In genomic region chr4:123014038-123014437, GRCh38 we compare ENCODE assay signal across 19 cellular contexts.
"Had no signal": no experiment of that assay in that cellular context is flagged by ENCODE, and none has a peak within 500 bp of the region (broad histone marks: within the 10 kb centered on the region; RNA-seq: fewer than 3 reads in every experiment).

No MANE protein-coding gene starts in this region.

- H3K27ac ChIP-seq: colonic mucosa, lower lobe of right lung, tibial nerve had no signal

- DNase-seq: activated CD4-positive, alpha-beta memory T cell treated with anti-CD3 and anti-CD28 coated beads for 36 hours; activated CD4-positive, alpha-beta T cell treated with anti-CD3 and anti-CD28 coated beads for 4 hours; activated naive CD4-positive, alpha-beta T cell; activated naive CD8-positive, alpha-beta T cell treated with anti-CD3 and anti-CD28 coated beads for 36 hours; activated T-cell treated with anti-CD3 and anti-CD28 coated beads for 4 hours; amygdala; colonic mucosa; foreskin fibroblast; hippocampal formation; islet precursor cell; left colon; lower lobe of right lung; occipital lobe; stimulated activated CD4-positive, alpha-beta T cell treated with anti-CD3 and anti-CD28 coated beads, Interleukin-2, amount 100 ng/mL, for 24 hours; stimulated activated naive CD8-positive, alpha-beta T cell treated with anti-CD3 and anti-CD28 coated beads, Interleukin-15, Interleukin-2, amounts not matched to agents 100 U/mL and 50 U/mL, for 24 hours; substantia nigra had no signal

- H3K4me3 ChIP-seq: colonic mucosa, lower lobe of right lung, tibial nerve had no signal

- H3K9me3 ChIP-seq: colonic mucosa, lower lobe of right lung, tibial nerve had no signal

- H3K4me1 ChIP-seq: colonic mucosa had no signal

- H3K36me3 ChIP-seq: colonic mucosa, lower lobe of right lung had no signal

- H3K27me3 ChIP-seq: colonic mucosa, tibial nerve had no signal

- ATAC-seq: activated T-helper 17 cell treated with anti-CD3 and anti-CD28 coated beads, Interleukin-2, amount 50 U/mL, for 72 hours; left colon; lower lobe of right lung; stimulated activated naive CD8-positive, alpha-beta T cell treated with anti-CD3 and anti-CD28 coated beads, Interleukin-15, Interleukin-2, amounts not matched to agents 100 U/mL and 50 U/mL, for 24 hours; WTC11 had no signal
